In the genomic region with DNA sequence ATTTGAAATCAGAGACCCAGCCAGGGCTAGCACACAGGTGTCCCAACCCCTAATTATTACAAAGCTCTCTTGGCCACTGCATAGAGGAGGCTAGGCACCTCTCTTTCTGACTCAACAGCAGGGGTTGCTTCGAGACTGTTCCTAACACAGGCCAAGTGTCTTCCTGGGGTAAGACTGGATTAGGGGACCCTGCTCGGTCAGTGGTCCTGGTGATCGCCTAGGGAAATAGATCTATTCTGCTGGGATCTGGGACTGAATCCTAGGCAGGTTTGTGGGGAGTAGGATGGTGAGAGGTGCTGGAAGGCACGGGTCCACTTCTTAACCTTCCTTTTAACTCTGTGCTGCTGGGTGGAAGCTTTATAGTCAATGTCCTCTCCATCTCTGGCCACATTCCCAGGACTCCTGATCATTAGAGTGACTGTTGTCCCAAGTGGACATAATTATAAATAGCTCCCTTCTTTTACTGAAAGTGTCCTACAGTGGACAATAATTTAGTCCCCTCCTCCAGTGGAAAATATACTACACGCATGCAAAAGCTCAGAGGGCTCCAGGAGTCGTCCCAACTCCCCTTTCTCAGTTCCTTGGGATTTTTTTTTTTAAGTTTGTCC, we compare ENCODE assay signal across 8 cellular contexts. TPM values are rescaled to one million over a fixed set of nuclear protein-coding genes. Genes with fewer than 3 reads are reported as not detected.
A peak's percentile ranks its signal among the peaks of the same experiment; 100 is the strongest.
DNase-seq lines count a peak whose midpoint lies in the region; ATAC-seq and TF ChIP-seq lines count a peak whose summit lies in the region.

No MANE protein-coding gene starts in this region.

- TF ChIP-seq CTCF in uterus (IDR thresholded peaks at IDR 0.05) = no peak

- no peak for DNase-seq in activated naive CD8-positive, alpha-beta T cell treated with anti-CD3 and anti-CD28 coated beads for 36 hours
- DNase-seq in caudate nucleus (lab: John Stamatoyannopoulos, UW) (no peak), uterus (no peak), SK-N-DZ (ENCODE audit: low spot score) (no peak)

- peak overlapping the region; percentile 96 for H3K4me3 Mint-ChIP-seq in activated naive CD8-positive, alpha-beta T cell
- H3K4me3 Mint-ChIP-seq in activated naive CD8-positive, alpha-beta T cell treated with anti-CD3 and anti-CD28 coated beads for 36 hours = no peak overlapping the region

- H3K9me3 ChIP-seq in mucosa of stomach (ENCODE audit: control insufficient read depth, low read length) = no peaks in the 10 kb centered on the region
- H3K9me3 ChIP-seq in uterus = no peaks in the 10 kb centered on the region

- peak overlapping the region; percentile 96 for H3K4me3 ChIP-seq in mucosa of stomach (ENCODE audit: low read length)
- H3K4me3 ChIP-seq in uterus = peak overlapping the region in 1 of 2 donors; percentile 80

- peaks cover 44% of the 10 kb centered on the region for H3K4me1 Mint-ChIP-seq in activated naive CD8-positive, alpha-beta T cell (ENCODE audit: low read depth)
- H3K4me1 Mint-ChIP-seq in activated naive CD8-positive, alpha-beta T cell treated with anti-CD3 and anti-CD28 coated beads for 36 hours = peaks cover 40% of the 10 kb centered on the region

- H3K27me3 ChIP-seq in mucosa of stomach (ENCODE audit: control insufficient read depth, insufficient read depth, low read length) (no peaks in the 10 kb centered on the region), uterus (no peaks in the 10 kb centered on the region)

- H3K36me3 ChIP-seq in mucosa of stomach (ENCODE audit: control insufficient read depth, insufficient read depth, low read length) (no peaks in the 10 kb centered on the region), uterus (no peaks in the 10 kb centered on the region)

- H3K4me1 ChIP-seq in mucosa of stomach (ENCODE audit: control insufficient read depth, insufficient read depth, low read length) = peaks cover 16% of the 10 kb centered on the region
- peaks cover 0 to 3% of the 10 kb centered on the region in 2 donors for H3K4me1 ChIP-seq in uterus

- H3K9me3 Mint-ChIP-seq in activated naive CD8-positive, alpha-beta T cell (ENCODE audit: low read depth) = no peaks in the 10 kb centered on the region
- H3K9me3 Mint-ChIP-seq in activated naive CD8-positive, alpha-beta T cell treated with anti-CD3 and anti-CD28 coated beads for 36 hours = no peaks in the 10 kb centered on the region

- ATAC-seq in GM19455 (IDR thresholded peaks at IDR 0.05; ENCODE audit: unreplicated experiment) = no peak
- ATAC-seq in HG02938 (IDR thresholded peaks at IDR 0.05; ENCODE audit: unreplicated experiment) = no peak

- no peak for TF ChIP-seq POLR2A in uterus (IDR thresholded peaks at IDR 0.05)

- no peaks in the 10 kb centered on the region for H3K36me3 Mint-ChIP-seq in activated naive CD8-positive, alpha-beta T cell
- no peaks in the 10 kb centered on the region for H3K36me3 Mint-ChIP-seq in activated naive CD8-positive, alpha-beta T cell treated with anti-CD3 and anti-CD28 coated beads for 36 hours

- H3K27me3 Mint-ChIP-seq in activated naive CD8-positive, alpha-beta T cell = no peaks in the 10 kb centered on the region
- no peaks in the 10 kb centered on the region for H3K27me3 Mint-ChIP-seq in activated naive CD8-positive, alpha-beta T cell treated with anti-CD3 and anti-CD28 coated beads for 36 hours

- H3K27ac ChIP-seq in caudate nucleus (ENCODE audit: low read depth, low read length) (peak overlapping the region; percentile 80), uterus (peak overlapping the region; percentile 87 to 96)

- H3K9ac ChIP-seq in mucosa of stomach (ENCODE audit: low read length) = peak overlapping the region; percentile 94

- intact Hi-C loops in uterus (cut with DNase I; ENCODE audit: low total_unique reads) = loop anchor here (10.0 kb wide), 2 partner anchors 261 to 851 kb away; no protein-coding TSS in a partner anchor

- no peak overlapping the region for H3K27ac Mint-ChIP-seq in activated naive CD8-positive, alpha-beta T cell
- H3K27ac Mint-ChIP-seq in activated naive CD8-positive, alpha-beta T cell treated with anti-CD3 and anti-CD28 coated beads for 36 hours = no peak overlapping the region

RNA-seq across cellular contexts. Expression of a gene that starts 1.4 kb away (rescaled TPM):
- total RNA-seq in activated naive CD8-positive, alpha-beta T cell treated with anti-CD3 and anti-CD28 coated beads for 36 hours = 1 to 10 TPM; 5.0 to 5.1 TPM
- 10 to 100 TPM; 23.8 to 83.6 (median 40.1) TPM for total RNA-seq in uterus
- 44.7 and 61.8 TPM in 2 replicates for polyA plus RNA-seq in SK-N-DZ (2014; cell fraction: cytosol; rRNA removed)
- 77.1 and 79.1 TPM in 2 replicates for polyA plus RNA-seq in SK-N-DZ (2014; cell fraction: nucleus; rRNA removed)

Comparison
In these comparisons a context has a peak if more than half of its experiments do, and no peak if none do; other contexts are left out.
1. RNA of a gene that starts 1.4 kb away (total RNA-seq): 23.8 to 83.6 TPM in uterus; 5.0 to 5.1 TPM in activated naive CD8-positive, alpha-beta T cell treated with anti-CD3 and anti-CD28 coated beads for 36 hours; every median in the first group is over 4 times any median in the second.